ENCODE assay signal across 8 cellular contexts in genomic region chr1:160539896-160540858, GRCh38. TPM values are rescaled to one million over a fixed set of nuclear protein-coding genes. Genes with fewer than 3 reads are reported as not detected.
DNase-seq lines count a peak whose midpoint lies in the region; ATAC-seq, FAIRE-seq and TF ChIP-seq lines count a peak whose summit lies in the region.

No MANE protein-coding gene starts in this region.

- ATAC-seq in Right ventricle myocardium superior (ENCODE audit: poor library complexity) (peak; percentile 77), HG03045 (IDR thresholded peaks at IDR 0.05; ENCODE audit: unreplicated experiment) (peak; percentile 83)

- H3K27ac ChIP-seq in right atrium auricular region = no peak overlapping the region

- no peak overlapping the region for H3K4me3 ChIP-seq in right atrium auricular region

- H3K36me3 ChIP-seq in right atrium auricular region = no peaks in the 10 kb centered on the region

- DNase-seq in Right ventricle myocardium superior (no peak), right atrium auricular region (ENCODE audit: low spot score) (no peak), RPMI8226 (peak; percentile 28), NCI-H2081 treated with DMSO at 0.1 percent for 48 hours (lab: John Stamatoyannopoulos, UW) (no peak), iPS-NIHi11 (ENCODE audit: low spot score) (no peak)
- peak; percentile 36 to 41 for DNase-seq in stimulated activated CD4-positive, alpha-beta T cell treated with anti-CD3 and anti-CD28 coated beads, Interleukin-2, amount 100 ng/mL, for 24 hours

- H3K27me3 ChIP-seq in right atrium auricular region = no peaks in the 10 kb centered on the region

- intact Hi-C loops in Right ventricle myocardium superior (cut with DNase I) = no loop called here

- H3K9me3 ChIP-seq in right atrium auricular region = peaks cover 0 to 8% of the 10 kb centered on the region in 2 donors

- FAIRE-seq in colon (lab: Jason Lieb, UNC) = peak; percentile 69

- no peak for TF ChIP-seq CTCF in right atrium auricular region (IDR thresholded peaks at IDR 0.05)

- no peaks in the 10 kb centered on the region for H3K4me1 ChIP-seq in right atrium auricular region

RNA-seq across cellular contexts. Expression of gene SLAMF6, which starts 17.1 kb away (rescaled TPM):
- total RNA-seq in Right ventricle myocardium superior (0.30 TPM), right atrium auricular region (1 to 10 TPM in 1 of 2 donors, under 1 TPM in 1; 0.19 to 1.3 TPM)

RNA-seq across cellular contexts. Expression of gene CD84, which starts 39.1 kb away (rescaled TPM):
- total RNA-seq in Right ventricle myocardium superior (2.5 TPM), right atrium auricular region (1 to 10 TPM; 2.5 to 3.1 TPM)

Comparison
In these comparisons a context has a peak if more than half of its experiments do, and no peak if none do; other contexts are left out.
1. DNase-seq: peak in RPMI8226 (single experiment) and stimulated activated CD4-positive, alpha-beta T cell treated with anti-CD3 and anti-CD28 coated beads, Interleukin-2, amount 100 ng/mL, for 24 hours (2 of 2); none in Right ventricle myocardium superior (single experiment), right atrium auricular region (single experiment), NCI-H2081 treated with DMSO at 0.1 percent for 48 hours (single experiment) and iPS-NIHi11 (single experiment).